Comparison of ENCODE assay signal across 25 cellular contexts in genomic region chr6:2030682-2031244, GRCh38.
DNase-seq lines count a peak whose midpoint lies in the region; ATAC-seq and TF ChIP-seq lines count a peak whose summit lies in the region.
"Had no signal": no experiment of that assay in that cellular context is flagged by ENCODE, and none has a peak within 500 bp of the region (broad histone marks: within the 10 kb centered on the region; RNA-seq: fewer than 3 reads in every experiment).

No MANE protein-coding gene starts in this region.

- H4K5ac ChIP-seq in IMR-90 (ENCODE audit: low read depth, low read length): no peak overlapping the region

- H2AFZ ChIP-seq in IMR-90 (replicated peaks; ENCODE audit: low read length, poor library complexity): no peak overlapping the region

- H2AK5ac ChIP-seq in IMR-90 (ENCODE audit: low read depth, low read length): no peak overlapping the region

- no peak overlapping the region for H2BK20ac ChIP-seq in IMR-90 (ENCODE audit: low read depth, low read length)

- H3K18ac ChIP-seq in IMR-90 (ENCODE audit: low read depth, low read length): no peak overlapping the region

- DNase-seq in DMS53 (lab: John Stamatoyannopoulos, UW): peak; percentile 95
- peak; percentile 31 for DNase-seq in IMR-90
- peak; percentile 83 for DNase-seq in NCI-H748 treated with DMSO at 0.1 percent for 48 hours (lab: John Stamatoyannopoulos, UW)
- no peak for DNase-seq in transverse colon
- DNase-seq in GM13977 (ENCODE audit: low spot score): no peak
- no peak for DNase-seq in NCI-H82 treated with DMSO at 0.1 percent for 48 hours (lab: John Stamatoyannopoulos, UW; ENCODE audit: unreplicated experiment)
- DNase-seq: activated CD4-positive, alpha-beta memory T cell treated with anti-CD3 and anti-CD28 coated beads, Interleukin-2, amount 10 ng/mL, durations not matched to agents 7 days and 5 days; activated CD8-positive, alpha-beta memory T cell treated with anti-CD3 and anti-CD28 coated beads, Interleukin-2, amount 50 U/mL, for 48 hours; activated naive CD4-positive, alpha-beta T cell treated with Interleukin-2 at 50 U/mL for 16 hours; central memory CD4-positive, alpha-beta T cell; cortex of kidney; DND-41; effector memory CD8-positive, alpha-beta T cell; erythroblast; GF-D8; GOT3; MM.1S; NCI-H2171; nephron progenitor cell; ovary; upper lobe of right lung had no signal

- H4K8ac ChIP-seq in IMR-90 (ENCODE audit: low read depth in 2 of 2, low read length in 2 of 2): no peak overlapping the region

- no peak for ATAC-seq in IMR-90 (ENCODE audit: low read depth)
- ATAC-seq in GM21390 (IDR thresholded peaks at IDR 0.05; ENCODE audit: unreplicated experiment): no peak
- ATAC-seq: effector memory CD8-positive, alpha-beta T cell; stimulated activated memory B cell treated with anti-CD40 and anti-IgM and Interleukin-4, amounts not matched to agents 10 μg/mL and 1 μg/mL and 100 μg/mL, for 72 hours; upper lobe of right lung had no signal

- POLR2A ChIA-PET in IMR-90 (lab: Charles Lee; ENCODE audit: unreplicated experiment): no interaction called here

- H3K4me1 ChIP-seq in IMR-90 (ENCODE audit: control insufficient read depth, insufficient read depth, low read length) (peaks cover 4% of the 10 kb centered on the region; the same call in 1 of the 2 replicates), iPS-20b (ENCODE audit: insufficient read depth, low read length) (no peaks in the 10 kb centered on the region; the same call in 1 of the 2 replicates), transverse colon (peaks cover 0 to 11% (median 2%) of the 10 kb centered on the region in 4 donors)
- H3K4me1 ChIP-seq: upper lobe of right lung had no signal

- no peak overlapping the region for H3K4ac ChIP-seq in IMR-90 (ENCODE audit: low read depth, low read length)

- H3K27ac ChIP-seq in IMR-90 (ENCODE audit: insufficient read depth, low read length): no peak overlapping the region
- no peak overlapping the region for H3K27ac ChIP-seq in iPS-20b (ENCODE audit: low read length)
- H3K27ac ChIP-seq in transverse colon: no peak overlapping the region
- H3K27ac ChIP-seq: KMS-11, ovary, upper lobe of right lung had no signal

- H3K4me3 ChIP-seq in IMR-90 (ENCODE audit: insufficient read depth, low read depth, low read length) (no peak overlapping the region), iPS-20b (ENCODE audit: low read length) (no peak overlapping the region), transverse colon (no peak overlapping the region)
- H3K4me3 ChIP-seq: ovary, upper lobe of right lung had no signal

- no peak overlapping the region for H2BK5ac ChIP-seq in IMR-90 (ENCODE audit: low read depth, low read length, poor library complexity, severe bottlenecking)

- no peak for TF ChIP-seq POLR2A in IMR-90 (IDR thresholded peaks at IDR 0.05; ENCODE audit: low read depth, low read length)
- TF ChIP-seq POLR2A in transverse colon (IDR thresholded peaks at IDR 0.05): no peak

- no TSS peak for BruUV-seq in IMR-90 (replicated peaks; lab: Mats Ljungman, UMichigan)

- TF ChIP-seq CTCF in IMR-90 (conservative IDR thresholded peaks at IDR 0.05; ENCODE audit: low read depth, low read length) (no peak), transverse colon (IDR thresholded peaks at IDR 0.05) (no peak), GM13977 (IDR thresholded peaks at IDR 0.05; ENCODE audit: extremely low read depth, insufficient read depth, missing control alignments) (no peak)

- WGBS in IMR-90 (ENCODE audit: extremely low coverage in 2 of 2, insufficient read length in 1 of 2), 2 experiments: 100% methylated on average over 2 of the region's 7 CpGs; no CpG with 5 or more reads in 1 of the 2 experiments
- WGBS in transverse colon (ENCODE audit: low coverage in 1 of 2), 2 donors: 61 to 68% methylated on average over 7 of the region's 7 CpGs

- CTCF ChIA-PET in IMR-90 (lab: Yijun Ruan, JAX): no interaction called here

- no peak for TF ChIP-seq RAD21 in IMR-90 (IDR thresholded peaks at IDR 0.05; ENCODE audit: low read length)

- no peak overlapping the region for H3K56ac ChIP-seq in IMR-90 (ENCODE audit: extremely low read depth, insufficient read depth, low read length)

- no peak overlapping the region for H2BK120ac ChIP-seq in IMR-90 (ENCODE audit: low read depth, low read length)

- H3K27me3 ChIP-seq in IMR-90 (ENCODE audit: control insufficient read depth, insufficient read depth, low read length) (no peaks in the 10 kb centered on the region), iPS-20b (ENCODE audit: insufficient read depth, low read length) (no peaks in the 10 kb centered on the region), transverse colon (no peaks in the 10 kb centered on the region)
- H3K27me3 ChIP-seq: ovary, upper lobe of right lung had no signal

- no peak overlapping the region for H3K4me2 ChIP-seq in IMR-90 (ENCODE audit: low read depth, low read length)
- H3K4me2 ChIP-seq: KMS-11 had no signal

- 0 out of 4 replicates have a peak, but pooled peaks cover 0 to 2% of the 10 kb centered on the region in 2 experiments for H3K79me1 ChIP-seq in IMR-90 (ENCODE audit: low read depth in 1 of 2, low read length in 2 of 2)

- H2AK9ac ChIP-seq in IMR-90 (replicated peaks; ENCODE audit: low read depth, low read length, poor library complexity): no peak overlapping the region

- H3K9me3 ChIP-seq in IMR-90 (ENCODE audit: control insufficient read depth, insufficient read depth, low read length): no peaks in the 10 kb centered on the region
- H3K9me3 ChIP-seq in iPS-20b (ENCODE audit: insufficient read depth, low read depth, low read length): no peaks in the 10 kb centered on the region
- no peaks in the 10 kb centered on the region for H3K9me3 ChIP-seq in transverse colon
- H3K9me3 ChIP-seq: ovary, upper lobe of right lung had no signal

- H3K9me1 ChIP-seq in IMR-90 (ENCODE audit: insufficient read depth, low read length): peaks cover 5% of the 10 kb centered on the region; the same call in 1 of the 2 replicates

- H3K23ac ChIP-seq in IMR-90 (ENCODE audit: low read depth, low read length): no peak overlapping the region

- H3K36me3 ChIP-seq in IMR-90 (ENCODE audit: control insufficient read depth, insufficient read depth, low read length) (no peaks in the 10 kb centered on the region), iPS-20b (ENCODE audit: insufficient read depth, low read depth, low read length) (no peaks in the 10 kb centered on the region), transverse colon (peaks cover 0 to 3% (median 0%) of the 10 kb centered on the region in 4 donors)
- H3K36me3 ChIP-seq: ovary, upper lobe of right lung had no signal

- intact Hi-C loops in IMR-90 (cut with micrococcal nuclease): loop anchor here (10.0 kb wide), 1 partner anchor 416 kb away; no protein-coding TSS in a partner anchor
- intact Hi-C loops in transverse colon (cut with DNase I; ENCODE audit: low total_unique reads): loop anchor here (1.0 kb wide), 1 partner anchor 20 kb away; no protein-coding TSS in a partner anchor

- no peak for TF ChIP-seq EP300 in transverse colon (IDR thresholded peaks at IDR 0.05; ENCODE audit: low read depth)

- dilution Hi-C loops in IMR-90 (cut with HindIII; ENCODE audit: low sequenced_read_pairs, unreplicated experiment): no loop called here

- in situ Hi-C loops in IMR-90 (cut with MboI; ENCODE audit: low sequenced_read_pairs): no loop called here
- in situ Hi-C loops in transverse colon (cut with MboI; ENCODE audit: low pct_ligation_motif_present in 1 of 4, low pct_unique_long_range_greater_than_20kb in 1 of 4, low sequenced_read_pairs in 3 of 4): no loop called here
- in situ Hi-C loops in GM13977 (cut with MboI; ENCODE audit: low pct_unique_long_range_greater_than_20kb, low sequenced_read_pairs, unreplicated experiment): no loop called here

- no peak overlapping the region for H4K91ac ChIP-seq in IMR-90 (ENCODE audit: insufficient read depth, low read depth, low read length)

- no peak overlapping the region for H2BK15ac ChIP-seq in IMR-90 (ENCODE audit: low read depth, low read length)

- no peak overlapping the region for H3K9ac ChIP-seq in IMR-90 (ENCODE audit: low read depth, low read length)
- peak overlapping the region; percentile 35; the same call in 1 of the 2 replicates for H3K9ac ChIP-seq in iPS-20b (ENCODE audit: low read depth, low read length)
- H3K9ac ChIP-seq: KMS-11 had no signal

- H3K14ac ChIP-seq in IMR-90 (replicated peaks; ENCODE audit: low read depth, low read length): no peak overlapping the region

- H4K20me1 ChIP-seq in IMR-90 (ENCODE audit: insufficient read depth, low read length): no peaks in the 10 kb centered on the region

TF ChIP-seq in IMR-90, 13 proteins besides CTCF, POLR2A, EP300 and RAD21:
- no peak for TF ChIP-seq CEBPB (IDR thresholded peaks at IDR 0.05; ENCODE audit: low read depth, low read length)

Comparison
In these comparisons a context has a peak if more than half of its experiments do, and no peak if none do; other contexts are left out.
1. DNase-seq: peak in DMS53 (single experiment), IMR-90 (single experiment) and NCI-H748 treated with DMSO at 0.1 percent for 48 hours (single experiment); none in transverse colon (single experiment), GM13977 (single experiment) and NCI-H82 treated with DMSO at 0.1 percent for 48 hours (single experiment).